Comparison of ENCODE assay signal across 9 cellular contexts in the genomic region with DNA sequence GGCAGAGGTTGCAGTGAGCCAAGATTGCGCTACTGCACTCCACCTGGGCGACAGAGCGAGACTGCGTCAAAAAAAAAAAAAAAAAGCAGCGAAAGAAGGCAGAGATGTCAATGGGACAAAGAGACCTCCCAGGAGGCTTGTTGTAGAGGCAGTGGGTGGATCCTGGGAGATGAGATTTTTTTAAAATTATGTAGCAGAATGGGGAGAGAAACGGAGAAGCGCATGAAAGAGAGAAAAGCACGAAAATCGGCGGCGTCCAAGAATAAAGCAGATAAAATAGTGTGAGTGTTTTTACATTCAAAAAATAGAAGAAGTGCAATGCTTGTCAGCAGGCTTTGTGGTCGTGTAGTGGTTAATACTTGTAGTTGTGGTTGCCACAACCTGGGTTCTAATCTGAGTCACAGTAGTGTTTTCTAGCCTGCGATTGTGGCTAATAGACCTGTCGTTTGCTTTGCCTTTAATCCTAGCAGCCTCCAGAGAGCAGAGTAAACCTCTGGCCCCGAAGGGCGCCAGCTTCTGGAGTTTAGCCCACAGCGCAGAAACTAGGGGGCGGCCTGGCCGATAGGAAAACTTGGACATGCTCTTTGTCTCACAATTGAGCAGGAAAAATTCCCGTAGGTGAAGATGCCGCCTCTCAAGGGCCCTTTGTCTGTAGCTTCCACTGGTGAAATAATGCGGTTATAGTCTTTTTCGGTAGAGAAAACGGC. TPM values are rescaled to one million over a fixed set of nuclear protein-coding genes. Genes with fewer than 3 reads are reported as not detected.
DNase-seq lines count a peak whose midpoint lies in the region; ATAC-seq and TF ChIP-seq lines count a peak whose summit lies in the region.
"Not testable (repeated sequence)": the region's sequence is repeated elsewhere in the genome, so short reads cannot be mapped to it uniquely, and the experiment has no call there.
"Had no signal": no experiment of that assay in that cellular context is flagged by ENCODE, and none has a peak within 500 bp of the region (broad histone marks: within the 10 kb centered on the region; RNA-seq: fewer than 3 reads in every experiment).

No MANE protein-coding gene starts in this region.

- peak overlapping the region; percentile 32 for H2AFZ ChIP-seq in HCT116 (ENCODE audit: low read depth, low read length, poor library complexity, severe bottlenecking)

- DNase-seq in D341Med (ENCODE audit: low spot score) (peak; percentile 29), NOMO-1 treated with DMSO at 0.1 percent for 48 hours (lab: John Stamatoyannopoulos, UW; ENCODE audit: unreplicated experiment) (peak; percentile 56), esophagus muscularis mucosa (ENCODE audit: extremely low spot score) (peak; percentile 92)
- DNase-seq in HCT116 (ENCODE audit: low read depth, low spot score): not testable (repeated sequence)
- peak; percentile 47 for DNase-seq in activated T-cell treated with anti-CD3 and anti-CD28 coated beads, Interleukin-2, amount 50 U/mL, for 24 hours
- peak; percentile 44 for DNase-seq in stimulated activated CD8-positive, alpha-beta memory T cell treated with anti-CD3 and anti-CD28 coated beads, Interleukin-4, amount 100 ng/mL, for 48 hours

- TF ChIP-seq POLR2A in HCT116 (IDR thresholded peaks at IDR 0.05; ENCODE audit: borderline replicate concordance, extremely low read depth, insufficient read depth, insufficient read length); esophagus muscularis mucosa (IDR thresholded peaks at IDR 0.05; ENCODE audit: low read depth): not testable (repeated sequence)

- not testable (repeated sequence) for H3K36me3 ChIP-seq in HCT116 (ENCODE audit: control insufficient read depth in 1 of 2, insufficient read depth in 2 of 2, low read length in 2 of 2); esophagus muscularis mucosa

- H3K9ac ChIP-seq in HCT116 (ENCODE audit: low read length): peak overlapping the region; percentile 28

- not testable (repeated sequence) for H3K9me2 ChIP-seq in HCT116 (ENCODE audit: insufficient read depth)

- not testable (repeated sequence) for TF ChIP-seq RAD21 in HCT116 (IDR thresholded peaks at IDR 0.05; ENCODE audit: low read depth)

- not testable (repeated sequence) for H3K27me3 ChIP-seq in HCT116 (ENCODE audit: insufficient read depth, low read length)
- peaks cover 0 to 33% (median 12%) of the 10 kb centered on the region in 4 donors for H3K27me3 ChIP-seq in esophagus muscularis mucosa

- peaks cover 7 to 19% of the 10 kb centered on the region in 2 experiments; a peak in 3 of 4 replicates for H3K4me1 ChIP-seq in HCT116 (ENCODE audit: control insufficient read depth in 1 of 2, insufficient read depth in 2 of 2, low read length in 2 of 2)
- not testable (repeated sequence) for H3K4me1 ChIP-seq in esophagus muscularis mucosa

- TF ChIP-seq EP300 in esophagus muscularis mucosa (IDR thresholded peaks at IDR 0.05): not testable (repeated sequence)

- H3K4me2 ChIP-seq in HCT116 (ENCODE audit: low read length): peak overlapping the region; percentile 54

- CTCF ChIA-PET in HCT116 (lab: Charles Lee): interaction anchor here (1.2 to 1.6 kb wide), 3 partner anchors 19 to 108 kb away, joined by 5 to 6 read pairs (median 6); no protein-coding TSS in a partner anchor

- not testable (repeated sequence) for H3K4me1 Mint-ChIP-seq in activated T-cell treated with anti-CD3 and anti-CD28 coated beads, Interleukin-2, amount 50 U/mL, for 24 hours (ENCODE audit: low read depth)

- intact Hi-C loops in HCT116 (cut with micrococcal nuclease): not testable (repeated sequence)
- intact Hi-C loops in esophagus muscularis mucosa (cut with DNase I): loop anchor here (10.0 kb wide), 1 partner anchor 196 kb away; the partner anchor contains the start of gene CROCC

- not testable (repeated sequence) for H3K79me2 ChIP-seq in HCT116 (ENCODE audit: insufficient read depth, low read length)

- not testable (repeated sequence) for BruUV-seq in HCT116 (replicated peaks; lab: Mats Ljungman, UMichigan)

- H3K27ac ChIP-seq in HCT116 (ENCODE audit: low read depth, low read length): peak overlapping the region; percentile 58
- H3K27ac ChIP-seq in esophagus muscularis mucosa (replicated peaks in 1 of 4): not testable (repeated sequence)

- POLR2A ChIA-PET in HCT116 (lab: Charles Lee): interaction anchor here (1.3 to 1.6 kb wide), 2 partner anchors 27 to 215 kb away, joined by 6 to 11 read pairs; partner anchors contain the start of gene RNU1-1

- not testable (repeated sequence) for H3K27me3 Mint-ChIP-seq in activated T-cell treated with anti-CD3 and anti-CD28 coated beads, Interleukin-2, amount 50 U/mL, for 24 hours

- not testable (repeated sequence) for H3K36me3 Mint-ChIP-seq in activated T-cell treated with anti-CD3 and anti-CD28 coated beads, Interleukin-2, amount 50 U/mL, for 24 hours (ENCODE audit: low read depth)

- H3K9me3 ChIP-seq in HCT116 (ENCODE audit: control insufficient read depth in 1 of 2, insufficient read depth in 1 of 2, low read depth in 1 of 2, low read length in 2 of 2); esophagus muscularis mucosa: not testable (repeated sequence)

- RAD21 ChIA-PET in HCT116 (lab: Charles Lee; ENCODE audit: low non-redundant PET in 1 of 2, low total read pairs in 2 of 2, uncharacterized antibody in 2 of 2, unreplicated experiment in 2 of 2): not testable (repeated sequence)

- H4K20me1 ChIP-seq in HCT116 (ENCODE audit: insufficient read depth): not testable (repeated sequence)

- H3K4me3 Mint-ChIP-seq in activated T-cell treated with anti-CD3 and anti-CD28 coated beads, Interleukin-2, amount 50 U/mL, for 24 hours: not testable (repeated sequence)

- not testable (repeated sequence) for H3K9me3 Mint-ChIP-seq in activated T-cell treated with anti-CD3 and anti-CD28 coated beads, Interleukin-2, amount 50 U/mL, for 24 hours

- ATAC-seq in GM18909 (IDR thresholded peaks at IDR 0.05; ENCODE audit: poor library complexity, unreplicated experiment) (peak; percentile 59), HG03196 (IDR thresholded peaks at IDR 0.05; ENCODE audit: unreplicated experiment) (peak; percentile 68)
- ATAC-seq in HCT116: not testable (repeated sequence)

- WGBS in esophagus muscularis mucosa: 76% methylated on average over 22 of the region's 24 CpGs

- peak overlapping the region; percentile 8 to 29; a peak in 3 of 4 replicates for H3K4me3 ChIP-seq in HCT116 (replicated peaks in 1 of 2; ENCODE audit: low read depth in 1 of 2, low read length in 2 of 2)
- H3K4me3 ChIP-seq in esophagus muscularis mucosa: not testable (repeated sequence)

- H3K27ac Mint-ChIP-seq in activated T-cell treated with anti-CD3 and anti-CD28 coated beads, Interleukin-2, amount 50 U/mL, for 24 hours: not testable (repeated sequence)

- TF ChIP-seq CTCF in HCT116 (IDR thresholded peaks at IDR 0.05 in 2 of 3, conservative IDR thresholded peaks at IDR 0.05 in 1 of 3; ENCODE audit: borderline replicate concordance in 1 of 3, insufficient read depth in 1 of 3, low read depth in 2 of 3, low read length in 2 of 3); esophagus muscularis mucosa (IDR thresholded peaks at IDR 0.05): not testable (repeated sequence)

RNA-seq across cellular contexts. Expression of gene RNU1-4, which starts 11.9 kb away (rescaled TPM):
- total RNA-seq in HCT116 (2021; ENCODE audit: unreplicated experiment) (1,685 TPM), esophagus muscularis mucosa (under 1 TPM in 2 of 4 donors, not detected in 2; under 0.01 TPM)
- 8.8 and 29.6 TPM in 2 replicates for polyA plus RNA-seq in HCT116 (2012)
- polyA plus RNA-seq: thymus had no signal

Comparison
In these comparisons a context has a peak if more than half of its experiments do, and no peak if none do; other contexts are left out.
1. RNA of gene RNU1-4, which starts 11.9 kb away (total RNA-seq): 1,685 TPM in HCT116 (single experiment); under 0.01 TPM in esophagus muscularis mucosa; every median in the first group is over 1,000 times any median in the second.